ENCODE assay signal across 13 cellular contexts in genomic region chr1:26109229-26110164, GRCh38. TPM values are rescaled to one million over a fixed set of nuclear protein-coding genes. Genes with fewer than 3 reads are reported as not detected.
A peak's percentile ranks its signal among the peaks of the same experiment; 100 is the strongest.
DNase-seq lines count a peak whose midpoint lies in the region; ATAC-seq and TF ChIP-seq lines count a peak whose summit lies in the region.
"Had no signal": no experiment of that assay in that cellular context is flagged by ENCODE, and none has a peak within 500 bp of the region (broad histone marks: within the 10 kb centered on the region; RNA-seq: fewer than 3 reads in every experiment).

No MANE protein-coding gene starts in this region.

- H3K36me3 ChIP-seq in hepatocyte (replicated peaks; ENCODE audit: insufficient read depth, low read depth) (no peaks in the 10 kb centered on the region), smooth muscle cell (ENCODE audit: low read depth) (no peaks in the 10 kb centered on the region)

- 96% methylated on average over 5 of the region's 5 CpGs for WGBS in hepatocyte (ENCODE audit: low lambda C conversion rate, missing lambda C conversion rate)
- 94% methylated on average over 5 of the region's 5 CpGs for WGBS in smooth muscle cell (ENCODE audit: low lambda C conversion rate)

- no peak overlapping the region for H3K9ac ChIP-seq in smooth muscle cell (ENCODE audit: low read depth)
- H3K9ac ChIP-seq: parathyroid adenoma had no signal

- no peak overlapping the region for H3K4me3 ChIP-seq in hepatocyte
- H3K4me3 ChIP-seq in smooth muscle cell = no peak overlapping the region

- no peaks in the 10 kb centered on the region for H3K9me3 Mint-ChIP-seq in activated naive CD4-positive, alpha-beta T cell treated with anti-CD3 and anti-CD28 coated beads, Interleukin-2, amount 50 U/mL, for 24 hours
- H3K9me3 Mint-ChIP-seq in T-cell = no peaks in the 10 kb centered on the region

- no peaks in the 10 kb centered on the region for H3K27me3 Mint-ChIP-seq in activated naive CD4-positive, alpha-beta T cell treated with anti-CD3 and anti-CD28 coated beads, Interleukin-2, amount 50 U/mL, for 24 hours
- no peaks in the 10 kb centered on the region for H3K27me3 Mint-ChIP-seq in T-cell

- H3K79me2 ChIP-seq in hepatocyte (peaks cover 23% of the 10 kb centered on the region), smooth muscle cell (ENCODE audit: low read depth) (peaks cover 9% of the 10 kb centered on the region)

- TF ChIP-seq CTCF in hepatocyte (IDR thresholded peaks at IDR 0.05; ENCODE audit: poor library complexity) (no peak), smooth muscle cell (IDR thresholded peaks at IDR 0.05; ENCODE audit: borderline replicate concordance, insufficient read depth, poor library complexity, severe bottlenecking) (no peak)

- peaks cover 3% of the 10 kb centered on the region for H3F3A ChIP-seq in smooth muscle cell (ENCODE audit: low read depth)

- H3K27me3 ChIP-seq in hepatocyte (no peaks in the 10 kb centered on the region), smooth muscle cell (ENCODE audit: low read depth) (no peaks in the 10 kb centered on the region)

- H3K4me2 ChIP-seq in hepatocyte (peak overlapping the region; percentile 90), smooth muscle cell (peak overlapping the region; percentile 90)

- no peaks in the 10 kb centered on the region for H3K9me2 ChIP-seq in hepatocyte (replicated peaks; ENCODE audit: insufficient read depth)

- H3K27ac Mint-ChIP-seq in activated naive CD4-positive, alpha-beta T cell treated with anti-CD3 and anti-CD28 coated beads, Interleukin-2, amount 50 U/mL, for 24 hours = peak overlapping the region; percentile 8
- peak overlapping the region in 1 of 2 donors; percentile 94 for H3K27ac Mint-ChIP-seq in T-cell

- POLR2A ChIA-PET in T-cell (lab: Charles Lee) = interaction anchor here in 1 of 2 donors (0.6 to 0.7 kb wide), 2 partner anchors 29 to 249 kb away, joined by 3 to 4 read pairs; no protein-coding TSS in a partner anchor

- DNase-seq in activated naive CD4-positive, alpha-beta T cell treated with Interleukin-2 at 50 U/mL for 16 hours = no peak
- DNase-seq in T-cell = no peak
- DNase-seq in hepatocyte (ENCODE audit: low spot score) = no peak
- no peak for DNase-seq in smooth muscle cell (lab: John Stamatoyannopoulos, UW; ENCODE audit: unreplicated experiment)
- DNase-seq in NOMO-1 (lab: John Stamatoyannopoulos, UW; ENCODE audit: unreplicated experiment in 2 of 2) = no peak
- no peak for DNase-seq in SIG-M5 (lab: John Stamatoyannopoulos, UW)
- DNase-seq: activated CD4-positive, alpha-beta T cell treated with anti-CD3 and anti-CD28 coated beads, Interleukin-2, amount 50 U/mL, for 48 hours; SHP77; stimulated activated CD4-positive, alpha-beta T cell treated with anti-CD3 and anti-CD28 coated beads, Interleukin-4, amount 100 ng/mL, for 1 hour had no signal

- peak overlapping the region; percentile 96 for H3K4me3 Mint-ChIP-seq in activated naive CD4-positive, alpha-beta T cell treated with anti-CD3 and anti-CD28 coated beads, Interleukin-2, amount 50 U/mL, for 24 hours
- peak overlapping the region; percentile 85 to 95 (median 88) for H3K4me3 Mint-ChIP-seq in T-cell

- H3K9me3 ChIP-seq in hepatocyte (ENCODE audit: low read depth) (no peaks in the 10 kb centered on the region), smooth muscle cell (replicated peaks; ENCODE audit: low read depth) (no peaks in the 10 kb centered on the region)

- H2AFZ ChIP-seq in hepatocyte (no peak overlapping the region), smooth muscle cell (ENCODE audit: low read depth) (no peak overlapping the region)

- H4K20me1 ChIP-seq in hepatocyte (ENCODE audit: insufficient read depth, poor library complexity, severe bottlenecking) (no peaks in the 10 kb centered on the region), smooth muscle cell (ENCODE audit: low read depth) (no peaks in the 10 kb centered on the region)

- no peaks in the 10 kb centered on the region for H3K36me3 Mint-ChIP-seq in activated naive CD4-positive, alpha-beta T cell treated with anti-CD3 and anti-CD28 coated beads, Interleukin-2, amount 50 U/mL, for 24 hours
- H3K36me3 Mint-ChIP-seq in T-cell = peaks cover 5% of the 10 kb centered on the region

- no peak for ATAC-seq in T-cell (replicated peaks in 1 of 4)
- no peak for ATAC-seq in HG03196 (IDR thresholded peaks at IDR 0.05; ENCODE audit: unreplicated experiment)

- H3K4me1 ChIP-seq in hepatocyte (ENCODE audit: insufficient read depth) = peaks cover 20% of the 10 kb centered on the region
- H3K4me1 ChIP-seq in smooth muscle cell (ENCODE audit: low read depth) = peaks cover 17% of the 10 kb centered on the region

- CTCF ChIA-PET in T-cell (lab: Charles Lee) = interaction anchor here (0.6 to 1.0 kb wide), 4 partner anchors 17 to 322 kb away, joined by 3 to 4 read pairs (median 4); partner anchors contain the start of genes DHDDS (in 1 of the 2) and ZNF593OS (in 1 of the 2)

- H3K27ac ChIP-seq in hepatocyte = peak overlapping the region; percentile 98
- H3K27ac ChIP-seq in smooth muscle cell (ENCODE audit: low read depth) = no peak overlapping the region

- H3K4me1 Mint-ChIP-seq in activated naive CD4-positive, alpha-beta T cell treated with anti-CD3 and anti-CD28 coated beads, Interleukin-2, amount 50 U/mL, for 24 hours = peaks cover 38% of the 10 kb centered on the region
- H3K4me1 Mint-ChIP-seq in T-cell = peaks cover 31 to 40% (median 36%) of the 10 kb centered on the region in 3 donors

RNA-seq across cellular contexts. Expression of gene PDIK1L, which starts 2.1 kb away (rescaled TPM):
- 10 to 100 TPM in 3 of 5 donors, 1 to 10 TPM in 2; 8.8 to 23.6 (median 19.1) TPM for total RNA-seq in T-cell
- total RNA-seq in hepatocyte = 12.5 and 16.8 TPM in 2 replicates
- polyA plus RNA-seq in hepatocyte = 2.6 and 4.4 TPM in 2 replicates
- total RNA-seq in smooth muscle cell = 3.7 and 4.6 TPM in 2 replicates
- 1.9 and 3.6 TPM in 2 replicates for polyA plus RNA-seq in smooth muscle cell

RNA-seq across cellular contexts. Expression of gene TRIM63, which starts 42.1 kb away (rescaled TPM):
- total RNA-seq in T-cell (not detected), hepatocyte (2.9 and 5.7 TPM in 2 replicates), smooth muscle cell (not detected in 2 replicates)
- polyA plus RNA-seq in hepatocyte (8.2 and 9.5 TPM in 2 replicates), smooth muscle cell (0.14 and 0.97 TPM in 2 replicates)

RNA-seq across cellular contexts. Expression of gene FAM110D, which starts 49.4 kb away (rescaled TPM):
- total RNA-seq in T-cell = under 1 TPM in 1 of 5 donors, not detected in 4; 0.09 TPM
- 0.10 and 0.16 TPM in 2 replicates for total RNA-seq in hepatocyte
- polyA plus RNA-seq in hepatocyte = 0.40 and 0.44 TPM in 2 replicates
- not detected in 2 replicates for total RNA-seq in smooth muscle cell
- polyA plus RNA-seq in smooth muscle cell = 0.08 TPM in 1 of 2 replicates, not detected in the other

RNA-seq across cellular contexts. Expression of gene C1orf232, which starts 59.3 kb away (rescaled TPM):
- not detected for total RNA-seq in T-cell
- not detected in 2 replicates for total RNA-seq in hepatocyte
- polyA plus RNA-seq in hepatocyte = not detected in 2 replicates
- not detected in 2 replicates for total RNA-seq in smooth muscle cell
- not detected in 2 replicates for polyA plus RNA-seq in smooth muscle cell
- total RNA-seq: subcutaneous adipose tissue had no signal
